In genomic region chr1:179815642-179816041, GRCh38 we compare ENCODE assay signal across 8 cellular contexts.
DNase-seq lines count a peak whose midpoint lies in the region; ATAC-seq and TF ChIP-seq lines count a peak whose summit lies in the region.

No MANE protein-coding gene starts in this region.

- no peak overlapping the region for H3K27ac Mint-ChIP-seq in nephron progenitor cell

- no peak overlapping the region for H3K9ac ChIP-seq in HUES6 (ENCODE audit: low read length)

- DNase-seq in BE2C (no peak), caudate nucleus (lab: John Stamatoyannopoulos, UW) (peak in 1 of 61 donors; percentile 56), nephron progenitor cell (no peak), SKM-1 (lab: John Stamatoyannopoulos, UW; ENCODE audit: unreplicated experiment) (no peak)

- ATAC-seq in HG03521 (IDR thresholded peaks at IDR 0.05; ENCODE audit: unreplicated experiment) (no peak), HG03460 (IDR thresholded peaks at IDR 0.05; ENCODE audit: unreplicated experiment) (no peak), GM19351 (IDR thresholded peaks at IDR 0.05; ENCODE audit: unreplicated experiment) (no peak)

- H3K36me3 Mint-ChIP-seq in nephron progenitor cell (ENCODE audit: low read depth), result no peaks in the 10 kb centered on the region

- H3K27me3 ChIP-seq in BE2C, result no peaks in the 10 kb centered on the region
- H3K27me3 ChIP-seq in HUES6 (ENCODE audit: control insufficient read depth, insufficient read depth, low read length), result peaks cover 37% of the 10 kb centered on the region

- peaks cover 34% of the 10 kb centered on the region for H3K27me3 Mint-ChIP-seq in nephron progenitor cell (ENCODE audit: low read depth, poor library complexity)

- peaks cover 92% of the 10 kb centered on the region for H3K4me1 Mint-ChIP-seq in nephron progenitor cell

- H3K4me3 Mint-ChIP-seq in nephron progenitor cell, result peak overlapping the region; percentile 90

- H3K27ac ChIP-seq in HUES6 (ENCODE audit: low read depth, low read length) (no peak overlapping the region), caudate nucleus (ENCODE audit: low read depth, low read length) (peak overlapping the region; percentile 36)

- H3K36me3 ChIP-seq in BE2C (peaks cover 33% of the 10 kb centered on the region), HUES6 (ENCODE audit: control insufficient read depth, insufficient read depth, low read length) (no peaks in the 10 kb centered on the region)

- H3K9me3 ChIP-seq in BE2C (no peaks in the 10 kb centered on the region), HUES6 (ENCODE audit: control insufficient read depth, insufficient read depth, low read depth, low read length) (no peaks in the 10 kb centered on the region)

- no peaks in the 10 kb centered on the region for H3K9me3 Mint-ChIP-seq in nephron progenitor cell

- TF ChIP-seq CTCF in BE2C (IDR thresholded peaks at IDR 0.05; ENCODE audit: low read depth, low read length) (no peak), nephron progenitor cell (IDR thresholded peaks at IDR 0.05) (no peak)

- peaks cover 38% of the 10 kb centered on the region for H3K4me1 ChIP-seq in BE2C
- peaks cover 10% of the 10 kb centered on the region for H3K4me1 ChIP-seq in HUES6 (ENCODE audit: control insufficient read depth, insufficient read depth, low read length)

- H3K4me3 ChIP-seq in BE2C (ENCODE audit: low read depth, low read length) (peak overlapping the region; percentile 54), HUES6 (ENCODE audit: low read depth, low read length) (peak overlapping the region; percentile 77)
